In the genomic region with DNA sequence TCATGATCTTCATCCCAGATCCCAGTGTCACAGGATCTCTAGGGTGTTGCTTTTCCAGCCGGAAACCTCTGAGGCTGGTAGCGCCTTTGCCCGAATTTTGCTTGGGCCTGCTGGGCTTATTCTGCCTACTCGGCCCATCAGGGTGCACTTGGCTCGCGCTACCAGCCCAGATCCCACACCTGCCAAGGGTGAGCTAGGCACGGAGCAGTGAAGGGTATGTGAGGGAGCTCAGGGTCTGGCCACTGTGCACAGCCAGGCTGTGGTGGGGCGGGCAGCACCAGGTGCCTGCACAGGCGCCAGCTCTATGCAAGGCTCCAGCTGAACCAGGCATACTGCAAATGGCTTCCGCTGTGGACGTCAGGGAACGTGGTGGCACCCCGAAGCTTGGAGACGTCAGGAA, we compare ENCODE assay signal across 18 cellular contexts.
DNase-seq lines count a peak whose midpoint lies in the region; ATAC-seq, FAIRE-seq and TF ChIP-seq lines count a peak whose summit lies in the region.
"Had no signal": no experiment of that assay in that cellular context is flagged by ENCODE, and none has a peak within 500 bp of the region (broad histone marks: within the 10 kb centered on the region; RNA-seq: fewer than 3 reads in every experiment).

No MANE protein-coding gene starts in this region.

- intact Hi-C loops in HepG2 (cut with micrococcal nuclease; ENCODE audit: unreplicated experiment) (no loop called here), upper lobe of right lung (cut with DNase I) (no loop called here)

- no peak overlapping the region for H3K9ac ChIP-seq in HepG2 (ENCODE audit: insufficient read depth, low read depth, low read length)

- H3K27me3 ChIP-seq in HepG2 (ENCODE audit: control insufficient read depth in 1 of 2, insufficient read depth in 2 of 2, low read length in 2 of 2) (peaks cover 0 to 2% of the 10 kb centered on the region in 2 experiments; a peak in 1 of 5 replicates), upper lobe of right lung (no peaks in the 10 kb centered on the region)

- no peak overlapping the region for H3K4me2 ChIP-seq in HepG2 (ENCODE audit: low read depth, low read length)

- in situ Hi-C loops in HepG2 (cut with HindIII; ENCODE audit: extremely low pct_ligation_motif_present, low pct_unique_long_range_greater_than_20kb): no loop called here

- H3K4me1 ChIP-seq in HepG2 (ENCODE audit: insufficient read depth, low read length) (no peaks in the 10 kb centered on the region), upper lobe of right lung (no peaks in the 10 kb centered on the region)
- H3K4me1 ChIP-seq: HAP-1 had no signal

- no peak for FAIRE-seq in HepG2 (lab: Jason Lieb, UNC)
- FAIRE-seq: GM12878, GM19239, H54 had no signal

- H3K27ac ChIP-seq in HepG2 (ENCODE audit: extremely low read length, insufficient read depth, low read length) (no peak overlapping the region), upper lobe of right lung (no peak overlapping the region)

- CTCF ChIA-PET in HepG2 (lab: Yijun Ruan, JAX; ENCODE audit: low intra/inter-chr PET ratio, low total read pairs): no interaction called here

- H3K9me3 ChIP-seq in HepG2 (ENCODE audit: low read length) (no peaks in the 10 kb centered on the region), upper lobe of right lung (no peaks in the 10 kb centered on the region)
- H3K9me3 ChIP-seq: HAP-1 had no signal

- BruUV-seq in HepG2 (replicated peaks; lab: Mats Ljungman, UMichigan): no TSS peak

- POLR2A ChIA-PET in HepG2 (lab: Yijun Ruan, JAX): no interaction called here

- H3K36me3 ChIP-seq in HepG2 (replicated peaks in 1 of 2; ENCODE audit: control insufficient read depth in 1 of 2, insufficient read depth in 2 of 2, low read length in 2 of 2) (no peaks in the 10 kb centered on the region), upper lobe of right lung (no peaks in the 10 kb centered on the region)
- H3K36me3 ChIP-seq: HAP-1 had no signal

- peak; percentile 35 for DNase-seq in RPMI8226
- DNase-seq in HepG2 (ENCODE audit: low spot score): no peak
- no peak for DNase-seq in upper lobe of right lung
- no peak for DNase-seq in stimulated activated naive CD8-positive, alpha-beta T cell treated with anti-CD3 and anti-CD28 coated beads, Interleukin-15, Interleukin-2, amounts not matched to agents 100 U/mL and 50 U/mL, for 24 hours
- DNase-seq in dermis blood vessel endothelial cell: no peak
- DNase-seq: Calu3; CD4-positive, alpha-beta memory T cell; COR-L47; DMS53; DMS79 treated with DMSO at 0.1 percent for 48 hours; GDM1; GOT3; HFFc6 had no signal

- H3K4me3 ChIP-seq in HepG2 (replicated peaks in 1 of 3; ENCODE audit: insufficient read depth in 1 of 3, low read depth in 2 of 3, low read length in 3 of 3) (no peak overlapping the region), upper lobe of right lung (no peak overlapping the region)
- H3K4me3 ChIP-seq: GM12878, HAP-1 had no signal

- TF ChIP-seq EP300 in HepG2 (IDR thresholded peaks at IDR 0.05; ENCODE audit: low read depth in 2 of 2, low read length in 2 of 2): no peak
- no peak for TF ChIP-seq EP300 in HepG2 (CRISPR knock-in tag; IDR thresholded peaks at IDR 0.05; ENCODE audit: borderline replicate concordance)

- TF ChIP-seq RAD21 in HepG2 (CRISPR knock-in tag; IDR thresholded peaks at IDR 0.05): no peak

- no peak overlapping the region for H2AFZ ChIP-seq in HepG2 (ENCODE audit: low read length)

- no peaks in the 10 kb centered on the region for H4K20me1 ChIP-seq in HepG2 (ENCODE audit: insufficient read depth, low read length)

- TF ChIP-seq POLR2A in HepG2 (IDR thresholded peaks at IDR 0.05; ENCODE audit: insufficient read depth in 1 of 2, low read depth in 2 of 2, low read length in 2 of 2): no peak

- TF ChIP-seq CTCF in HepG2 (CRISPR knock-in tag; IDR thresholded peaks at IDR 0.05) (no peak), upper lobe of right lung (IDR thresholded peaks at IDR 0.05) (no peak)

- ATAC-seq in HepG2: peak; percentile 41; the same call in 2 of the 3 replicates
- ATAC-seq in upper lobe of right lung: peak; percentile 17
- no peak for ATAC-seq in GM21390 (IDR thresholded peaks at IDR 0.05; ENCODE audit: unreplicated experiment)
- no peak for ATAC-seq in stimulated activated naive CD8-positive, alpha-beta T cell treated with anti-CD3 and anti-CD28 coated beads, Interleukin-15, Interleukin-2, amounts not matched to agents 100 U/mL and 50 U/mL, for 24 hours
- ATAC-seq: GM12878 had no signal

- no peaks in the 10 kb centered on the region for H3K79me2 ChIP-seq in HepG2 (ENCODE audit: insufficient read depth, low read length)

- WGBS in HepG2 (ENCODE audit: low lambda C conversion rate): 81% methylated on average over 13 of the region's 14 CpGs

TF ChIP-seq in HepG2, 621 proteins besides CTCF, POLR2A, EP300 and RAD21:
- TF ChIP-seq EED (CRISPR knock-in tag; IDR thresholded peaks at IDR 0.05): 0 out of 2 replicates have a peak, but pooled peaks have one; percentile 44
- no peak for TF ChIP-seq ZNF441 (CRISPR knock-in tag; IDR thresholded peaks at IDR 0.05; ENCODE audit: borderline replicate concordance)
- TF ChIP-seq ZMAT3 (CRISPR knock-in tag; conservative IDR thresholded peaks at IDR 0.05): no peak
- no peak for TF ChIP-seq KDM5A (IDR thresholded peaks at IDR 0.05; ENCODE audit: borderline replicate concordance, low read length)
- no peak for TF ChIP-seq ZNF709 (CRISPR knock-in tag; IDR thresholded peaks at IDR 0.05)
- TF ChIP-seq, protein P1, sequence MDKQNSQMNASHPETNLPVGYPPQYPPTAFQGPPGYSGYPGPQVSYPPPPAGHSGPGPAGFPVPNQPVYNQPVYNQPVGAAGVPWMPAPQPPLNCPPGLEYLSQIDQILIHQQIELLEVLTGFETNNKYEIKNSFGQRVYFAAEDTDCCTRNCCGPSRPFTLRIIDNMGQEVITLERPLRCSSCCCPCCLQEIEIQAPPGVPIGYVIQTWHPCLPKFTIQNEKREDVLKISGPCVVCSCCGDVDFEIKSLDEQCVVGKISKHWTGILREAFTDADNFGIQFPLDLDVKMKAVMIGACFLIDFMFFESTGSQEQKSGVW (CRISPR knock-in tag; IDR thresholded peaks at IDR 0.05; ENCODE audit: borderline replicate concordance): no peak
- TF ChIP-seq, protein P2, sequence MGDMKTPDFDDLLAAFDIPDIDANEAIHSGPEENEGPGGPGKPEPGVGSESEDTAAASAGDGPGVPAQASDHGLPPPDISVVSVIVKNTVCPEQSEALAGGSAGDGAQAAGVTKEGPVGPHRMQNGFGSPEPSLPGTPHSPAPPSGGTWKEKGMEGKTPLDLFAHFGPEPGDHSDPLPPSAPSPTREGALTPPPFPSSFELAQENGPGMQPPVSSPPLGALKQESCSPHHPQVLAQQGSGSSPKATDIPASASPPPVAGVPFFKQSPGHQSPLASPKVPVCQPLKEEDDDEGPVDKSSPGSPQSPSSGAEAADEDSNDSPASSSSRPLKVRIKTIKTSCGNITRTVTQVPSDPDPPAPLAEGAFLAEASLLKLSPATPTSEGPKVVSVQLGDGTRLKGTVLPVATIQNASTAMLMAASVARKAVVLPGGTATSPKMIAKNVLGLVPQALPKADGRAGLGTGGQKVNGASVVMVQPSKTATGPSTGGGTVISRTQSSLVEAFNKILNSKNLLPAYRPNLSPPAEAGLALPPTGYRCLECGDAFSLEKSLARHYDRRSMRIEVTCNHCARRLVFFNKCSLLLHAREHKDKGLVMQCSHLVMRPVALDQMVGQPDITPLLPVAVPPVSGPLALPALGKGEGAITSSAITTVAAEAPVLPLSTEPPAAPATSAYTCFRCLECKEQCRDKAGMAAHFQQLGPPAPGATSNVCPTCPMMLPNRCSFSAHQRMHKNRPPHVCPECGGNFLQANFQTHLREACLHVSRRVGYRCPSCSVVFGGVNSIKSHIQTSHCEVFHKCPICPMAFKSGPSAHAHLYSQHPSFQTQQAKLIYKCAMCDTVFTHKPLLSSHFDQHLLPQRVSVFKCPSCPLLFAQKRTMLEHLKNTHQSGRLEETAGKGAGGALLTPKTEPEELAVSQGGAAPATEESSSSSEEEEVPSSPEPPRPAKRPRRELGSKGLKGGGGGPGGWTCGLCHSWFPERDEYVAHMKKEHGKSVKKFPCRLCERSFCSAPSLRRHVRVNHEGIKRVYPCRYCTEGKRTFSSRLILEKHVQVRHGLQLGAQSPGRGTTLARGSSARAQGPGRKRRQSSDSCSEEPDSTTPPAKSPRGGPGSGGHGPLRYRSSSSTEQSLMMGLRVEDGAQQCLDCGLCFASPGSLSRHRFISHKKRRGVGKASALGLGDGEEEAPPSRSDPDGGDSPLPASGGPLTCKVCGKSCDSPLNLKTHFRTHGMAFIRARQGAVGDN (CRISPR knock-in tag; IDR thresholded peaks at IDR 0.05): peak; percentile 17; the same call in 1 of the 2 replicates
- TF ChIP-seq, protein P3, sequence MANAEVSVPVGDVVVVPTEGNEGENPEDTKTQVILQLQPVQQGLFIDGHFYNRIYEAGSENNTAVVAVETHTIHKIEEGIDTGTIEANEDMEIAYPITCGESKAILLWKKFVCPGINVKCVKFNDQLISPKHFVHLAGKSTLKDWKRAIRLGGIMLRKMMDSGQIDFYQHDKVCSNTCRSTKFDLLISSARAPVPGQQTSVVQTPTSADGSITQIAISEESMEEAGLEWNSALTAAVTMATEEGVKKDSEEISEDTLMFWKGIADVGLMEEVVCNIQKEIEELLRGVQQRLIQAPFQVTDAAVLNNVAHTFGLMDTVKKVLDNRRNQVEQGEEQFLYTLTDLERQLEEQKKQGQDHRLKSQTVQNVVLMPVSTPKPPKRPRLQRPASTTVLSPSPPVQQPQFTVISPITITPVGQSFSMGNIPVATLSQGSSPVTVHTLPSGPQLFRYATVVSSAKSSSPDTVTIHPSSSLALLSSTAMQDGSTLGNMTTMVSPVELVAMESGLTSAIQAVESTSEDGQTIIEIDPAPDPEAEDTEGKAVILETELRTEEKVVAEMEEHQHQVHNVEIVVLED (CRISPR knock-in tag; IDR thresholded peaks at IDR 0.05; ENCODE audit: borderline replicate concordance): no peak

Comparison
In these comparisons a context has a peak if more than half of its experiments do, and no peak if none do; other contexts are left out.
1. ATAC-seq: peak in HepG2 (single experiment) and upper lobe of right lung (single experiment); none in GM21390 (single experiment) and stimulated activated naive CD8-positive, alpha-beta T cell treated with anti-CD3 and anti-CD28 coated beads, Interleukin-15, Interleukin-2, amounts not matched to agents 100 U/mL and 50 U/mL, for 24 hours (single experiment).